In the genomic region with DNA sequence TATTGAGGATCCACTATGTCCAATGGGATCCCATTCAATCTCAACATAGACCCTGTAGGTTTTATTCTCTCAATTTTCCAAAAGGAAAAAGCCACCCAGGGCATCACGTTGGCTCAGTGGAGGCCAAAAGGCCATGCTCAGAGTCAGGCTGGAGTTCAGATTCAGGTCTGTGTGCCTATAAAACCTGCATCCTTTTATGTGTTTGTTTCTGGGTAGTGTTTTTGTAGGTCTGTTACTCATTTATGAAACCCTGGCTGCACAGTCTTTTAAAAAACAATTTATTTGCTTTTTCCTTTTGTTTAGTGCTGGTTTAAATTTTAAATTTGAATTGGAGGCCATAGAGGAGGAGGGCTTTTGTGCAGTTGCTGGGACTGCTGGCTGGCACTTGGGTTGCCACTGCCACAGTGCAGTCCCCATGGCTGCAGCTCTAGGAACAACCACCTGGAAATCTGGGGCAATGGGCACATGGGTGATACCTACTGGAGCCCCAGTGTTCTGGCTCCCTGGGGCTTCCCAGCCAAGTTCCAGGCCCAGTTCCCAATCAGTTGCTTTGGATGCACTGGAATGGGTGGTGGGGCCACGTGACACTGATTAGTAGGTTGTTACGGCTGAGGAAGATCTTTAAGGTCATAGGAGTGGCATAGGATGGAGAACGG, we compare ENCODE assay signal across 2 cellular contexts.
TF ChIP-seq lines count a peak whose summit lies in the region.

No MANE protein-coding gene starts in this region.

TF ChIP-seq in A549, 52 proteins besides CTCF, POLR2A, EP300 and RAD21 (continued from another document):
- no peak for TF ChIP-seq MYC (IDR thresholded peaks at IDR 0.05; ENCODE audit: borderline replicate concordance, low read length)
- TF ChIP-seq, protein P1, sequence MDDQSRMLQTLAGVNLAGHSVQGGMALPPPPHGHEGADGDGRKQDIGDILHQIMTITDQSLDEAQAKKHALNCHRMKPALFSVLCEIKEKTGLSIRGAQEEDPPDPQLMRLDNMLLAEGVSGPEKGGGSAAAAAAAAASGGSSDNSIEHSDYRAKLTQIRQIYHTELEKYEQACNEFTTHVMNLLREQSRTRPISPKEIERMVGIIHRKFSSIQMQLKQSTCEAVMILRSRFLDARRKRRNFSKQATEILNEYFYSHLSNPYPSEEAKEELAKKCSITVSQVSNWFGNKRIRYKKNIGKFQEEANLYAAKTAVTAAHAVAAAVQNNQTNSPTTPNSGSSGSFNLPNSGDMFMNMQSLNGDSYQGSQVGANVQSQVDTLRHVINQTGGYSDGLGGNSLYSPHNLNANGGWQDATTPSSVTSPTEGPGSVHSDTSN (IDR thresholded peaks at IDR 0.05) = no peak
TF ChIP-seq in A549: peak in this region for 0.

TF ChIP-seq in HepG2, 621 proteins besides CTCF, POLR2A, EP300 and RAD21 (continued from another document):
- TF ChIP-seq ZMYM3 (CRISPR knock-in tag; IDR thresholded peaks at IDR 0.05) = peak; percentile 18; the same call in 1 of the 2 replicates
- no peak for TF ChIP-seq RBAK (CRISPR knock-in tag; IDR thresholded peaks at IDR 0.05)
- TF ChIP-seq, protein P2, sequence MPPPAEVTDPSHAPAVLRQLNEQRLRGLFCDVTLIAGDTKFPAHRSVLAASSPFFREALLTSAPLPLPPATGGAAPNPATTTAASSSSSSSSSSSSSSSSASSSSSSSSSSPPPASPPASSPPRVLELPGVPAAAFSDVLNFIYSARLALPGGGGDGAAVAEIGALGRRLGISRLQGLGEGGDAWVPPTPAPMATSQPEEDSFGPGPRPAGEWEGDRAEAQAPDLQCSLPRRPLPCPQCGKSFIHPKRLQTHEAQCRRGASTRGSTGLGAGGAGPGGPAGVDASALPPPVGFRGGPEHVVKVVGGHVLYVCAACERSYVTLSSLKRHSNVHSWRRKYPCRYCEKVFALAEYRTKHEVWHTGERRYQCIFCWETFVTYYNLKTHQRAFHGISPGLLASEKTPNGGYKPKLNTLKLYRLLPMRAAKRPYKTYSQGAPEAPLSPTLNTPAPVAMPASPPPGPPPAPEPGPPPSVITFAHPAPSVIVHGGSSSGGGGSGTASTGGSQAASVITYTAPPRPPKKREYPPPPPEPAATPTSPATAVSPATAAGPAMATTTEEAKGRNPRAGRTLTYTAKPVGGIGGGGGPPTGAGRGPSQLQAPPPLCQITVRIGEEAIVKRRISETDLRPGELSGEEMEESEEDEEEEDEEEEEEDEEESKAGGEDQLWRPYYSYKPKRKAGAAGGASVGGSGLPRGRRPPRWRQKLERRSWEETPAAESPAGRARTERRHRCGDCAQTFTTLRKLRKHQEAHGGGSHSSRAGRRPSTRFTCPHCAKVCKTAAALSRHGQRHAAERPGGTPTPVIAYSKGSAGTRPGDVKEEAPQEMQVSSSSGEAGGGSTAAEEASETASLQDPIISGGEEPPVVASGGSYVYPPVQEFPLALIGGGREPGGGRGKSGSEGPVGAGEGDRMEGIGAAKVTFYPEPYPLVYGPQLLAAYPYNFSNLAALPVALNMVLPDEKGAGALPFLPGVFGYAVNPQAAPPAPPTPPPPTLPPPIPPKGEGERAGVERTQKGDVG (CRISPR knock-in tag; IDR thresholded peaks at IDR 0.05; ENCODE audit: borderline replicate concordance) = no peak
- no peak for TF ChIP-seq NONO (IDR thresholded peaks at IDR 0.05)
- TF ChIP-seq NONO (CRISPR knock-in tag; conservative IDR thresholded peaks at IDR 0.05) = no peak
- TF ChIP-seq PHF21A (CRISPR knock-in tag; IDR thresholded peaks at IDR 0.05) = no peak
- peak; percentile 64; the same call in 1 of the 2 replicates for TF ChIP-seq ZNF598 (CRISPR knock-in tag; IDR thresholded peaks at IDR 0.05; ENCODE audit: borderline replicate concordance)
- no peak; the same call in 1 of the 2 replicates for TF ChIP-seq SALL1 (CRISPR knock-in tag; IDR thresholded peaks at IDR 0.05)
- TF ChIP-seq ZNF724P (CRISPR knock-in tag; IDR thresholded peaks at IDR 0.05; ENCODE audit: borderline replicate concordance) = no peak
- TF ChIP-seq, protein P3, sequence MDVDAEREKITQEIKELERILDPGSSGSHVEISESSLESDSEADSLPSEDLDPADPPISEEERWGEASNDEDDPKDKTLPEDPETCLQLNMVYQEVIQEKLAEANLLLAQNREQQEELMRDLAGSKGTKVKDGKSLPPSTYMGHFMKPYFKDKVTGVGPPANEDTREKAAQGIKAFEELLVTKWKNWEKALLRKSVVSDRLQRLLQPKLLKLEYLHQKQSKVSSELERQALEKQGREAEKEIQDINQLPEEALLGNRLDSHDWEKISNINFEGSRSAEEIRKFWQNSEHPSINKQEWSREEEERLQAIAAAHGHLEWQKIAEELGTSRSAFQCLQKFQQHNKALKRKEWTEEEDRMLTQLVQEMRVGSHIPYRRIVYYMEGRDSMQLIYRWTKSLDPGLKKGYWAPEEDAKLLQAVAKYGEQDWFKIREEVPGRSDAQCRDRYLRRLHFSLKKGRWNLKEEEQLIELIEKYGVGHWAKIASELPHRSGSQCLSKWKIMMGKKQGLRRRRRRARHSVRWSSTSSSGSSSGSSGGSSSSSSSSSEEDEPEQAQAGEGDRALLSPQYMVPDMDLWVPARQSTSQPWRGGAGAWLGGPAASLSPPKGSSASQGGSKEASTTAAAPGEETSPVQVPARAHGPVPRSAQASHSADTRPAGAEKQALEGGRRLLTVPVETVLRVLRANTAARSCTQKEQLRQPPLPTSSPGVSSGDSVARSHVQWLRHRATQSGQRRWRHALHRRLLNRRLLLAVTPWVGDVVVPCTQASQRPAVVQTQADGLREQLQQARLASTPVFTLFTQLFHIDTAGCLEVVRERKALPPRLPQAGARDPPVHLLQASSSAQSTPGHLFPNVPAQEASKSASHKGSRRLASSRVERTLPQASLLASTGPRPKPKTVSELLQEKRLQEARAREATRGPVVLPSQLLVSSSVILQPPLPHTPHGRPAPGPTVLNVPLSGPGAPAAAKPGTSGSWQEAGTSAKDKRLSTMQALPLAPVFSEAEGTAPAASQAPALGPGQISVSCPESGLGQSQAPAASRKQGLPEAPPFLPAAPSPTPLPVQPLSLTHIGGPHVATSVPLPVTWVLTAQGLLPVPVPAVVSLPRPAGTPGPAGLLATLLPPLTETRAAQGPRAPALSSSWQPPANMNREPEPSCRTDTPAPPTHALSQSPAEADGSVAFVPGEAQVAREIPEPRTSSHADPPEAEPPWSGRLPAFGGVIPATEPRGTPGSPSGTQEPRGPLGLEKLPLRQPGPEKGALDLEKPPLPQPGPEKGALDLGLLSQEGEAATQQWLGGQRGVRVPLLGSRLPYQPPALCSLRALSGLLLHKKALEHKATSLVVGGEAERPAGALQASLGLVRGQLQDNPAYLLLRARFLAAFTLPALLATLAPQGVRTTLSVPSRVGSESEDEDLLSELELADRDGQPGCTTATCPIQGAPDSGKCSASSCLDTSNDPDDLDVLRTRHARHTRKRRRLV (CRISPR knock-in tag; IDR thresholded peaks at IDR 0.05) = no peak
- TF ChIP-seq ZSCAN25 (CRISPR knock-in tag; IDR thresholded peaks at IDR 0.05) = no peak
- no peak for TF ChIP-seq JUN (CRISPR knock-in tag; IDR thresholded peaks at IDR 0.05)
- TF ChIP-seq MED1 (CRISPR knock-in tag; IDR thresholded peaks at IDR 0.05) = no peak; the same call in none of the 2 replicates
- TF ChIP-seq, protein P4, sequence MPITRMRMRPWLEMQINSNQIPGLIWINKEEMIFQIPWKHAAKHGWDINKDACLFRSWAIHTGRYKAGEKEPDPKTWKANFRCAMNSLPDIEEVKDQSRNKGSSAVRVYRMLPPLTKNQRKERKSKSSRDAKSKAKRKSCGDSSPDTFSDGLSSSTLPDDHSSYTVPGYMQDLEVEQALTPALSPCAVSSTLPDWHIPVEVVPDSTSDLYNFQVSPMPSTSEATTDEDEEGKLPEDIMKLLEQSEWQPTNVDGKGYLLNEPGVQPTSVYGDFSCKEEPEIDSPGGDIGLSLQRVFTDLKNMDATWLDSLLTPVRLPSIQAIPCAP (CRISPR knock-in tag; IDR thresholded peaks at IDR 0.05; ENCODE audit: low read depth) = no peak
- no peak for TF ChIP-seq ZNF678 (CRISPR knock-in tag; IDR thresholded peaks at IDR 0.05)
- TF ChIP-seq SKI (IDR thresholded peaks at IDR 0.05; ENCODE audit: partially characterized antibody) = no peak
- TF ChIP-seq, protein P5, sequence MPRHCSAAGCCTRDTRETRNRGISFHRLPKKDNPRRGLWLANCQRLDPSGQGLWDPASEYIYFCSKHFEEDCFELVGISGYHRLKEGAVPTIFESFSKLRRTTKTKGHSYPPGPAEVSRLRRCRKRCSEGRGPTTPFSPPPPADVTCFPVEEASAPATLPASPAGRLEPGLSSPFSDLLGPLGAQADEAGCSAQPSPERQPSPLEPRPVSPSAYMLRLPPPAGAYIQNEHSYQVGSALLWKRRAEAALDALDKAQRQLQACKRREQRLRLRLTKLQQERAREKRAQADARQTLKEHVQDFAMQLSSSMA (CRISPR knock-in tag; IDR thresholded peaks at IDR 0.05) = no peak
- TF ChIP-seq, protein P6, sequence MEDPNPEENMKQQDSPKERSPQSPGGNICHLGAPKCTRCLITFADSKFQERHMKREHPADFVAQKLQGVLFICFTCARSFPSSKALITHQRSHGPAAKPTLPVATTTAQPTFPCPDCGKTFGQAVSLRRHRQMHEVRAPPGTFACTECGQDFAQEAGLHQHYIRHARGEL (CRISPR knock-in tag; IDR thresholded peaks at IDR 0.05) = no peak
- no peak for TF ChIP-seq CCDC6 (CRISPR knock-in tag; IDR thresholded peaks at IDR 0.05)
- TF ChIP-seq, protein P7, sequence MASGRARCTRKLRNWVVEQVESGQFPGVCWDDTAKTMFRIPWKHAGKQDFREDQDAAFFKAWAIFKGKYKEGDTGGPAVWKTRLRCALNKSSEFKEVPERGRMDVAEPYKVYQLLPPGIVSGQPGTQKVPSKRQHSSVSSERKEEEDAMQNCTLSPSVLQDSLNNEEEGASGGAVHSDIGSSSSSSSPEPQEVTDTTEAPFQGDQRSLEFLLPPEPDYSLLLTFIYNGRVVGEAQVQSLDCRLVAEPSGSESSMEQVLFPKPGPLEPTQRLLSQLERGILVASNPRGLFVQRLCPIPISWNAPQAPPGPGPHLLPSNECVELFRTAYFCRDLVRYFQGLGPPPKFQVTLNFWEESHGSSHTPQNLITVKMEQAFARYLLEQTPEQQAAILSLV (CRISPR knock-in tag; IDR thresholded peaks at IDR 0.05; ENCODE audit: borderline replicate concordance) = no peak; the same call in 1 of the 2 replicates
- TF ChIP-seq POLR2G (IDR thresholded peaks at IDR 0.05; ENCODE audit: low read depth, low read length) = no peak
- TF ChIP-seq POGZ (CRISPR knock-in tag; IDR thresholded peaks at IDR 0.05) = no peak
- no peak for TF ChIP-seq ZNF441 (CRISPR knock-in tag; IDR thresholded peaks at IDR 0.05; ENCODE audit: borderline replicate concordance)
- TF ChIP-seq ZNF629 (CRISPR knock-in tag; conservative IDR thresholded peaks at IDR 0.05) = peak; percentile 46; the same call in 1 of the 2 replicates
- TF ChIP-seq, protein P8, sequence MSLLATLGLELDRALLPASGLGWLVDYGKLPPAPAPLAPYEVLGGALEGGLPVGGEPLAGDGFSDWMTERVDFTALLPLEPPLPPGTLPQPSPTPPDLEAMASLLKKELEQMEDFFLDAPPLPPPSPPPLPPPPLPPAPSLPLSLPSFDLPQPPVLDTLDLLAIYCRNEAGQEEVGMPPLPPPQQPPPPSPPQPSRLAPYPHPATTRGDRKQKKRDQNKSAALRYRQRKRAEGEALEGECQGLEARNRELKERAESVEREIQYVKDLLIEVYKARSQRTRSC (CRISPR knock-in tag; IDR thresholded peaks at IDR 0.05; ENCODE audit: low read depth) = no peak
- TF ChIP-seq MIER3 (CRISPR knock-in tag; IDR thresholded peaks at IDR 0.05; ENCODE audit: borderline replicate concordance) = no peak
- TF ChIP-seq ZNF768 (CRISPR knock-in tag; IDR thresholded peaks at IDR 0.05) = no peak
- TF ChIP-seq YY1 (IDR thresholded peaks at IDR 0.05; ENCODE audit: insufficient read depth, insufficient replicate concordance, low read depth, low read length) = no peak
- TF ChIP-seq POLR2AphosphoS2 (IDR thresholded peaks at IDR 0.05; ENCODE audit: low read depth, low read length) = no peak
- no peak for TF ChIP-seq EEA1 (CRISPR knock-in tag; IDR thresholded peaks at IDR 0.05; ENCODE audit: borderline replicate concordance)
- TF ChIP-seq HOXA9 (CRISPR knock-in tag; IDR thresholded peaks at IDR 0.05; ENCODE audit: borderline replicate concordance) = no peak
- no peak for TF ChIP-seq HHEX (CRISPR knock-in tag; IDR thresholded peaks at IDR 0.05)
- TF ChIP-seq HOXA3 (CRISPR knock-in tag; IDR thresholded peaks at IDR 0.05) = no peak
